ENCODE assay signal across 22 cellular contexts in the genomic region with DNA sequence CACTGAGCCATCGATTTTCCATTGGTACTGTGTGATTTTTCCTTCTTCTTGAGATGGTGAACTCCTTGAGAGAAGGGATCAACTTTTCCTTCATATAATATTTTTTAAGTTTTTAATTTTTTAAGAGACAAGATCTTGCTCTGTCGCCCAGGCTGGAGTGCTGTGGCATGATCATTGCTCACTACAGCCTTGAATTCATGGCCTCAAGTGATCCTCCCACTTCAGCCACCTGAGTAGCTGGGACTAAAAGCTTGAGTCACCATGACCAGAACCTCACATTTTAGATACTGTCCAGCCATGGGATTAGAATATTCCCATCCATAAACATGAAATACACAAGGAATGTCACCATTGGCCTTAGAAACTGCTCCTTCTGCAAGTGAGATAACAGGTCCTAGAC.
DNase-seq lines count a peak whose midpoint lies in the region; ATAC-seq, FAIRE-seq and TF ChIP-seq lines count a peak whose summit lies in the region.
"Had no signal": no experiment of that assay in that cellular context is flagged by ENCODE, and none has a peak within 500 bp of the region (broad histone marks: within the 10 kb centered on the region; RNA-seq: fewer than 3 reads in every experiment).

No MANE protein-coding gene starts in this region.

- H3K4me1 ChIP-seq in adrenal gland (replicated peaks in 1 of 2) = peaks cover 0 to under 1% of the 10 kb centered on the region in 2 donors
- H3K4me1 ChIP-seq in smooth muscle cell (ENCODE audit: low read depth) = peaks cover 52% of the 10 kb centered on the region
- H3K4me1 ChIP-seq in BE2C = no peaks in the 10 kb centered on the region
- H3K4me1 ChIP-seq: A549 had no signal

- peaks cover 9% of the 10 kb centered on the region for H3K79me2 ChIP-seq in smooth muscle cell (ENCODE audit: low read depth)

- no peak for TF ChIP-seq CTCF in WERI-Rb-1 (IDR thresholded peaks at IDR 0.05; ENCODE audit: low read depth, low read length)
- no peak for TF ChIP-seq CTCF in adrenal gland (IDR thresholded peaks at IDR 0.05)
- TF ChIP-seq CTCF in bronchial epithelial cell (IDR thresholded peaks at IDR 0.05; ENCODE audit: insufficient read depth, low read length, severe bottlenecking) = no peak
- no peak for TF ChIP-seq CTCF in smooth muscle cell (IDR thresholded peaks at IDR 0.05; ENCODE audit: borderline replicate concordance, insufficient read depth, poor library complexity, severe bottlenecking)
- TF ChIP-seq CTCF in BE2C (IDR thresholded peaks at IDR 0.05; ENCODE audit: low read depth, low read length) = no peak
- no peak for TF ChIP-seq CTCF in foreskin fibroblast (IDR thresholded peaks at IDR 0.05; ENCODE audit: low read depth, low read length)

- intact Hi-C loops in adrenal gland (cut with DNase I) = no loop called here

- no peak for TF ChIP-seq POLR2A in adrenal gland (IDR thresholded peaks at IDR 0.05)

- H4K20me1 ChIP-seq in smooth muscle cell (ENCODE audit: low read depth) = peaks cover 52% of the 10 kb centered on the region

- H3K4me2 ChIP-seq in smooth muscle cell = peak overlapping the region; percentile 66
- H3K4me2 ChIP-seq: A549, BLaER1 had no signal

- DNase-seq in WERI-Rb-1 (no peak), adrenal gland (peak in 5 of 7 donors; percentile 28 to 65 (median 55)), bronchial epithelial cell (ENCODE audit: low read depth) (peak; percentile 18), smooth muscle cell (lab: John Stamatoyannopoulos, UW; ENCODE audit: unreplicated experiment) (no peak), BE2C (no peak), foreskin fibroblast (no peak)
- DNase-seq: AML-193; C1 segment of cervical spinal cord; CD4-positive, alpha-beta memory T cell; CD4-positive, CD25-positive, alpha-beta regulatory T cell; CD8-positive, alpha-beta memory T cell; COR-L47; DMS 273 treated with DMSO at 0.1 percent for 48 hours; DMS79 treated with DMSO at 0.1 percent for 48 hours; GF-D8 had no signal

- no peak for FAIRE-seq in bronchial epithelial cell (lab: Jason Lieb, UNC)
- FAIRE-seq: A549, G401.6, GM12891, GM19239 had no signal

- H3K36me3 ChIP-seq in WERI-Rb-1 (no peaks in the 10 kb centered on the region), adrenal gland (replicated peaks in 1 of 2) (no peaks in the 10 kb centered on the region), bronchial epithelial cell (ENCODE audit: control insufficient read depth, insufficient read depth, low read length) (no peaks in the 10 kb centered on the region), smooth muscle cell (ENCODE audit: low read depth) (no peaks in the 10 kb centered on the region), BE2C (no peaks in the 10 kb centered on the region)

- WGBS in adrenal gland, 4 donors = 74 to 77% (median 77%) methylated on average over 2 of the region's 2 CpGs
- 76% methylated on average over 2 of the region's 2 CpGs for WGBS in smooth muscle cell (ENCODE audit: low lambda C conversion rate)

- H3K9ac ChIP-seq in smooth muscle cell (ENCODE audit: low read depth) = peak overlapping the region; percentile 32
- H3K9ac ChIP-seq: BLaER1 had no signal

- no peaks in the 10 kb centered on the region for H3K9me3 ChIP-seq in WERI-Rb-1 (ENCODE audit: severe bottlenecking)
- no peaks in the 10 kb centered on the region for H3K9me3 ChIP-seq in adrenal gland (replicated peaks in 1 of 3)
- H3K9me3 ChIP-seq in smooth muscle cell (replicated peaks; ENCODE audit: low read depth) = no peaks in the 10 kb centered on the region
- no peaks in the 10 kb centered on the region for H3K9me3 ChIP-seq in BE2C
- H3K9me3 ChIP-seq: A549, BLaER1 had no signal

- no peak overlapping the region for H3K4me3 ChIP-seq in WERI-Rb-1 (ENCODE audit: low read depth, low read length)
- no peak overlapping the region for H3K4me3 ChIP-seq in adrenal gland
- H3K4me3 ChIP-seq in bronchial epithelial cell (ENCODE audit: low read depth, low read length) = no peak overlapping the region
- H3K4me3 ChIP-seq in smooth muscle cell = no peak overlapping the region
- H3K4me3 ChIP-seq in BE2C (ENCODE audit: low read depth, low read length) = no peak overlapping the region
- H3K4me3 ChIP-seq in foreskin fibroblast (ENCODE audit: low read depth in 1 of 2, low read length in 2 of 2) = no peak overlapping the region
- H3K4me3 ChIP-seq: A549, BLaER1 had no signal

- H2AFZ ChIP-seq in smooth muscle cell (ENCODE audit: low read depth) = no peak overlapping the region

- peak overlapping the region; percentile 67 for H3K27ac ChIP-seq in WERI-Rb-1
- no peak overlapping the region for H3K27ac ChIP-seq in adrenal gland
- H3K27ac ChIP-seq in smooth muscle cell (ENCODE audit: low read depth) = peak overlapping the region; percentile 81
- H3K27ac ChIP-seq: 22Rv1, A549, BLaER1 had no signal

- ATAC-seq in HG03354 (IDR thresholded peaks at IDR 0.05; ENCODE audit: poor library complexity, severe bottlenecking, unreplicated experiment) = no peak
- ATAC-seq: A549 had no signal

- H3K27me3 ChIP-seq in WERI-Rb-1 (ENCODE audit: insufficient read depth, low read depth, severe bottlenecking) (no peaks in the 10 kb centered on the region), adrenal gland (no peaks in the 10 kb centered on the region), bronchial epithelial cell (ENCODE audit: control insufficient read depth, insufficient read depth, low read length) (no peaks in the 10 kb centered on the region), smooth muscle cell (ENCODE audit: low read depth) (no peaks in the 10 kb centered on the region), BE2C (no peaks in the 10 kb centered on the region)
- H3K27me3 ChIP-seq: BLaER1 had no signal

- peaks cover 10% of the 10 kb centered on the region for H3F3A ChIP-seq in smooth muscle cell (ENCODE audit: low read depth)

Comparison
In these comparisons a context has a peak if more than half of its experiments do, and no peak if none do; other contexts are left out.
1. DNase-seq: peak in adrenal gland (5 of 7) and bronchial epithelial cell (single experiment); none in WERI-Rb-1 (single experiment), smooth muscle cell (single experiment), BE2C (single experiment) and foreskin fibroblast (0 of 2).
2. H3K27ac ChIP-seq: peak in WERI-Rb-1 (single experiment) and smooth muscle cell (single experiment); none in adrenal gland (0 of 5).